ENCODE assay signal across 1 cellular context in genomic region chr3:140440446-140440845, GRCh38.
TF ChIP-seq lines count a peak whose summit lies in the region.

No MANE protein-coding gene starts in this region.

TF ChIP-seq in WTC11, 78 proteins besides CTCF, POLR2A, EP300 and RAD21 (continued from another document):
- TF ChIP-seq ARID4B (CRISPR knock-in tag; IDR thresholded peaks at IDR 0.05; ENCODE audit: borderline replicate concordance), result no peak
- TF ChIP-seq ZNF396 (CRISPR knock-in tag; IDR thresholded peaks at IDR 0.05; ENCODE audit: borderline replicate concordance), result no peak
- TF ChIP-seq GABPB1 (CRISPR knock-in tag; IDR thresholded peaks at IDR 0.05), result no peak
- no peak for TF ChIP-seq ATF1 (CRISPR knock-in tag; IDR thresholded peaks at IDR 0.05)
- TF ChIP-seq ZSCAN18 (CRISPR knock-in tag; IDR thresholded peaks at IDR 0.05), result no peak
- TF ChIP-seq E2F1 (CRISPR knock-in tag; IDR thresholded peaks at IDR 0.05), result no peak
